1 cellular context compared by ENCODE assay signal in the genomic region with DNA sequence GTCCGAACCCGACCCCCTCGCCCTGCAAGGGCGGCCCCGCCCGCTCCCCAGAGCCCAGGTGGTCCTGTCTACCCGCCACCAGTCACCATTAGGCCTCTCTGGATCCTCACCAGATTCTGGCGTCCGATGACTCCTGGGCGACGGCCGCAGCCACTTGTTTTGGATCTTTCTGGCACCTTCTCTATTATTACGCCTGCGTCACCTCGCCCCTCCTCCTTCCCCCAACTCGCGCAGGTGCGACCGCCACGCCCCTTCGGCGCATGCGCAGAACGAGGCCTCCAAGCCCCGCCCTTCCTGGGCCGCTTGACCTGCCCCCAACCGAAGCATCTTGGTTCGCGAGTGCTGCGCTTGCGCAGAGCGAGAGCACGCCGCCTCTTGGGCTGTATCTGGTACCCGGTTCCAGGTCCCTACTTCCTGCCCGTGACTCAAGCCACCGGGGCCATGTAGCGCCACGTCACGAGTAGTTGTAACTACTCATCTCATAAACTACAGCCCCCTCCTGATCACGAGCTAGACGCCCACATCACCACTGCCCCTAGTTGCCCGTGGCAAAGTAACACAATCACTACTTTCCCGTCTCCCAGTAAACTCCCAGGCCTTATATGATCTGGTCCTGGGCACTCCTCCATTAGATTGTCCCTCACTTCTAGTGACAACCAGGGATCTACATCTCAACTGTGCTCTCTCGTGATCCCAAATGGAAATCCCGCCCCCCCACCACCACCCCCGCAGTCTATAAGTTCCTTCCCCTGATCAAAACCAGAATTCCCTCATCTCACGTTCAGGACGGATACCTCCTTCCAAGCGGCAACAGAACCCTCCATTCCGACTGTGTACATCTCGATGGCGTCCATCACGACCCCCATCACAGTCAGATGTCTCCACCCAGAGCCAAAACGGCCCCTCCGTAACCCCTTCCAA.
TF ChIP-seq lines count a peak whose summit lies in the region.

DEDD2 (minus strand) TSS at position 156 of the 921 bp plus-strand sequence. CDS start 670 bp downstream, outside the sequence.

TF ChIP-seq in K562, 482 proteins besides CTCF, POLR2A, EP300 and RAD21 (continued from another document and continues in another):
- TF ChIP-seq CEBPZ (IDR thresholded peaks at IDR 0.05; ENCODE audit: borderline replicate concordance, low read depth, low read length) (no peak), OTX1 (CRISPR knock-in tag; IDR thresholded peaks at IDR 0.05) (no peak), SMAD4 (CRISPR knock-in tag; conservative IDR thresholded peaks at IDR 0.05) (peak; percentile 44; the same call in 1 of the 2 replicates), ZFP30 (CRISPR knock-in tag; IDR thresholded peaks at IDR 0.05; ENCODE audit: borderline replicate concordance) (no peak), HDAC1 (IDR thresholded peaks at IDR 0.05) (peak in 1 of 2 experiments; percentile 41; a peak in 2 of 4 replicates), ETV5 (CRISPR knock-in tag; IDR thresholded peaks at IDR 0.05; ENCODE audit: low read depth) (0 out of 2 replicates have a peak, but pooled peaks have one; percentile 2), NKRF (IDR thresholded peaks at IDR 0.05; ENCODE audit: borderline replicate concordance) (peak; percentile 39; the same call in 1 of the 2 replicates), USF2 (CRISPR knock-in tag; IDR thresholded peaks at IDR 0.05) (peak; percentile 33; the same call in 1 of the 2 replicates), CTBP1 (IDR thresholded peaks at IDR 0.05; ENCODE audit: borderline replicate concordance) (peak; percentile 87), TFAP4 (CRISPR knock-in tag; IDR thresholded peaks at IDR 0.05; ENCODE audit: borderline replicate concordance) (peak; percentile 81; the same call in 1 of the 2 replicates), HBP1 (CRISPR knock-in tag; IDR thresholded peaks at IDR 0.05) (peak; percentile 53), SP1 (CRISPR knock-in tag; IDR thresholded peaks at IDR 0.05) (peak; percentile 82), DMBX1 (CRISPR knock-in tag; IDR thresholded peaks at IDR 0.05; ENCODE audit: borderline replicate concordance) (0 out of 2 replicates have a peak, but pooled peaks have one; percentile 27), POLR2B (IDR thresholded peaks at IDR 0.05; ENCODE audit: low read depth, partially characterized antibody) (peak; percentile 93), NR1H2 (CRISPR knock-in tag; IDR thresholded peaks at IDR 0.05) (no peak), EP400 (IDR thresholded peaks at IDR 0.05) (peak; percentile 96), PML (IDR thresholded peaks at IDR 0.05; ENCODE audit: low read length) (peak; percentile 50), LCOR (CRISPR knock-in tag; IDR thresholded peaks at IDR 0.05) (peak; percentile 80; the same call in 1 of the 2 replicates), HDAC3 (IDR thresholded peaks at IDR 0.05; ENCODE audit: borderline replicate concordance, partially characterized antibody) (no peak), SNRNP70 (optimal IDR thresholded peaks at IDR 0.05; ENCODE audit: low read depth, low read length) (no peak), FOXK2 (conservative IDR thresholded peaks at IDR 0.05 in 1 of 2, IDR thresholded peaks at IDR 0.05 in 1 of 2; ENCODE audit: low read depth in 2 of 2) (peak in 1 of 2 experiments; percentile 59; a peak in 2 of 4 replicates), FIP1L1 (IDR thresholded peaks at IDR 0.05; ENCODE audit: low read depth, low read length, poor library complexity, severe bottlenecking) (no peak), ZBTB11 (CRISPR knock-in tag; IDR thresholded peaks at IDR 0.05) (0 out of 6 replicates have a peak, but pooled peaks of 1 of the 3 experiments have one; percentile 27), PHF20 (IDR thresholded peaks at IDR 0.05; ENCODE audit: partially characterized antibody) (peak; percentile 52), ETV1 (tag; conservative IDR thresholded peaks at IDR 0.05; ENCODE audit: low read depth) (peak; percentile 61), ZNF561 (CRISPR knock-in tag; conservative IDR thresholded peaks at IDR 0.05) (no peak)
- TF ChIP-seq, protein P1, sequence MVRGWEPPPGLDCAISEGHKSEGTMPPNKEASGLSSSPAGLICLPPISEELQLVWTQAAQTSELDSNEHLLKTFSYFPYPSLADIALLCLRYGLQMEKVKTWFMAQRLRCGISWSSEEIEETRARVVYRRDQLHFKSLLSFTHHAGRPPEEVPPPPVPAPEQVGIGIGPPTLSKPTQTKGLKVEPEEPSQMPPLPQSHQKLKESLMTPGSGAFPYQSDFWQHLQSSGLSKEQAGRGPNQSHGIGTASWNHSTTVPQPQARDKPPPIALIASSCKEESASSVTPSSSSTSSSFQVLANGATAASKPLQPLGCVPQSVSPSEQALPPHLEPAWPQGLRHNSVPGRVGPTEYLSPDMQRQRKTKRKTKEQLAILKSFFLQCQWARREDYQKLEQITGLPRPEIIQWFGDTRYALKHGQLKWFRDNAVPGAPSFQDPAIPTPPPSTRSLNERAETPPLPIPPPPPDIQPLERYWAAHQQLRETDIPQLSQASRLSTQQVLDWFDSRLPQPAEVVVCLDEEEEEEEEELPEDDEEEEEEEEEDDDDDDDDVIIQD (CRISPR knock-in tag; IDR thresholded peaks at IDR 0.05): no peak
- TF ChIP-seq, protein P2, sequence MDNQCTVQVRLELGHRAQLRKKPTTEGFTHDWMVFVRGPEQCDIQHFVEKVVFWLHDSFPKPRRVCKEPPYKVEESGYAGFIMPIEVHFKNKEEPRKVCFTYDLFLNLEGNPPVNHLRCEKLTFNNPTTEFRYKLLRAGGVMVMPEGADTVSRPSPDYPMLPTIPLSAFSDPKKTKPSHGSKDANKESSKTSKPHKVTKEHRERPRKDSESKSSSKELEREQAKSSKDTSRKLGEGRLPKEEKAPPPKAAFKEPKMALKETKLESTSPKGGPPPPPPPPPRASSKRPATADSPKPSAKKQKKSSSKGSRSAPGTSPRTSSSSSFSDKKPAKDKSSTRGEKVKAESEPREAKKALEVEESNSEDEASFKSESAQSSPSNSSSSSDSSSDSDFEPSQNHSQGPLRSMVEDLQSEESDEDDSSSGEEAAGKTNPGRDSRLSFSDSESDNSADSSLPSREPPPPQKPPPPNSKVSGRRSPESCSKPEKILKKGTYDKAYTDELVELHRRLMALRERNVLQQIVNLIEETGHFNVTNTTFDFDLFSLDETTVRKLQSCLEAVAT (IDR thresholded peaks at IDR 0.05): peak in 1 of 2 experiments; percentile 24; a peak in 1 of 4 replicates
- TF ChIP-seq, protein P3, sequence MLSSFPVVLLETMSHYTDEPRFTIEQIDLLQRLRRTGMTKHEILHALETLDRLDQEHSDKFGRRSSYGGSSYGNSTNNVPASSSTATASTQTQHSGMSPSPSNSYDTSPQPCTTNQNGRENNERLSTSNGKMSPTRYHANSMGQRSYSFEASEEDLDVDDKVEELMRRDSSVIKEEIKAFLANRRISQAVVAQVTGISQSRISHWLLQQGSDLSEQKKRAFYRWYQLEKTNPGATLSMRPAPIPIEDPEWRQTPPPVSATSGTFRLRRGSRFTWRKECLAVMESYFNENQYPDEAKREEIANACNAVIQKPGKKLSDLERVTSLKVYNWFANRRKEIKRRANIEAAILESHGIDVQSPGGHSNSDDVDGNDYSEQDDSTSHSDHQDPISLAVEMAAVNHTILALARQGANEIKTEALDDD (IDR thresholded peaks at IDR 0.05): peak; percentile 55; the same call in 1 of the 2 replicates
